In the genomic region with DNA sequence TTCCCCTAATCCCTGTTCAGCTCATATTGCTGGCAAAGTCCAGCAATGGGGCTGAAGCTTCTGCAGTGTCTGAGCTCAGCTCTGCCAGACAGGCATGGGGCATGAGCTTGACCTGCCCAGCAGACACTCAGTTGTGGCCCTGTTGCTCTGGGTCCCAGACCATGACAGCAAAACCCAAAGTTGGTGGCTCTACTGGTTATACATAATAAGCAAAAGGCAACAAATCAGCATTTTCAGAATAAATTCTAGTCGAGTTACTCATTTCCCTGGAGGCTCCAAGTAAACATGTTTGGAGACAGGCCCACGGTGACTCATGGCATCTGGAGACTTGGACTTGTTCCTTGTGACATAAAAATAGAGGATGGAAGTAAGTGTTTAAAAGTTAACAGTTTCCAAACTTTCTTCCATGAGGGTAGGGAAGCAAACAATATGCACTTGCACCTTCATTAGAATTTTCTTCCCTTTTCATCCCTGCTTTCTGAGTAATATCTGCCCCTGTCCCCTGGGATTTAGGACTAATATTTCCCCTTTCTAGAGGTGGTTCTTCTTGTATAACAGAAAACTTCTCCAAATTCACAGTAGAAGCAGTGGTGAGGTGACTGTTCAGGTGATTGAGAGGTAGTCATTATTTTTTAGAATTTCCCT, we compare ENCODE assay signal across 8 cellular contexts.
A peak's percentile ranks its signal among the peaks of the same experiment; 100 is the strongest.
DNase-seq lines count a peak whose midpoint lies in the region; ATAC-seq and TF ChIP-seq lines count a peak whose summit lies in the region.

No MANE protein-coding gene starts in this region.

- H3K4me3 Mint-ChIP-seq in endodermal cell: no peak overlapping the region
- no peak overlapping the region for H3K4me3 Mint-ChIP-seq in activated CD8-positive, alpha-beta T cell treated with anti-CD3 and anti-CD28 coated beads for 36 hours

- intact Hi-C loops in left lung (cut with DNase I) (no loop called here), thyroid gland (cut with DNase I) (no loop called here)
- intact Hi-C loops in activated CD8-positive, alpha-beta T cell treated with anti-CD3 and anti-CD28 coated beads for 36 hours (cut with micrococcal nuclease): no loop called here

- no peak overlapping the region for H3K4me3 ChIP-seq in left lung
- H3K4me3 ChIP-seq in thyroid gland (replicated peaks in 1 of 3): no peak overlapping the region
- H3K4me3 ChIP-seq in endodermal cell (ENCODE audit: low read length): no peak overlapping the region

- H3K27ac Mint-ChIP-seq in endodermal cell: no peak overlapping the region
- H3K27ac Mint-ChIP-seq in activated CD8-positive, alpha-beta T cell treated with anti-CD3 and anti-CD28 coated beads for 36 hours: no peak overlapping the region

- no peak for TF ChIP-seq CTCF in left lung (IDR thresholded peaks at IDR 0.05)
- TF ChIP-seq CTCF in thyroid gland (IDR thresholded peaks at IDR 0.05): no peak
- no peak for TF ChIP-seq CTCF in endodermal cell (conservative IDR thresholded peaks at IDR 0.05)
- no peak for TF ChIP-seq CTCF in activated CD8-positive, alpha-beta T cell treated with anti-CD3 and anti-CD28 coated beads for 36 hours (IDR thresholded peaks at IDR 0.05)

- DNase-seq in HT-29 (ENCODE audit: low spot score) (peak; percentile 56), caudate nucleus (lab: John Stamatoyannopoulos, UW) (peak in 7 of 61 donors; percentile 3 to 20 (median 9)), left lung (peak in 1 of 2 donors; percentile 70), thyroid gland (peak; percentile 65 to 80), endodermal cell (no peak)
- no peak for DNase-seq in activated CD4-positive, alpha-beta T cell treated with anti-CD3 and anti-CD28 coated beads, Interleukin-2, amount 50 U/mL, for 1 hour
- no peak for DNase-seq in activated CD4-positive, alpha-beta T cell treated with anti-CD3 and anti-CD28 coated beads, Interleukin-2, amount 50 U/mL, for 4 hours
- no peak for DNase-seq in activated CD8-positive, alpha-beta T cell treated with anti-CD3 and anti-CD28 coated beads for 36 hours

- H3K9me3 ChIP-seq in left lung (no peaks in the 10 kb centered on the region), thyroid gland (no peaks in the 10 kb centered on the region), endodermal cell (ENCODE audit: control insufficient read depth, low read length) (no peaks in the 10 kb centered on the region)

- H3K36me3 ChIP-seq in left lung (no peaks in the 10 kb centered on the region), thyroid gland (no peaks in the 10 kb centered on the region), endodermal cell (ENCODE audit: control insufficient read depth, insufficient read depth, low read length) (no peaks in the 10 kb centered on the region)

- H3K4me1 ChIP-seq in left lung (peaks cover 8 to 17% of the 10 kb centered on the region in 2 donors), thyroid gland (peaks cover 21 to 45% of the 10 kb centered on the region in 2 donors), endodermal cell (ENCODE audit: control insufficient read depth, insufficient read depth, low read length) (no peaks in the 10 kb centered on the region)

- peaks cover 8% of the 10 kb centered on the region for H3K36me3 Mint-ChIP-seq in endodermal cell (ENCODE audit: low read depth)
- no peaks in the 10 kb centered on the region for H3K36me3 Mint-ChIP-seq in activated CD8-positive, alpha-beta T cell treated with anti-CD3 and anti-CD28 coated beads for 36 hours (ENCODE audit: low read depth)

- POLR2A ChIA-PET in activated CD8-positive, alpha-beta T cell treated with anti-CD3 and anti-CD28 coated beads for 36 hours (lab: Charles Lee): no interaction called here

- TF ChIP-seq POLR2A in thyroid gland (IDR thresholded peaks at IDR 0.05): no peak

- H3K9ac ChIP-seq in endodermal cell (ENCODE audit: extremely low read depth, low read length, poor library complexity, severe bottlenecking): no peak overlapping the region

- H3K27me3 Mint-ChIP-seq in endodermal cell (ENCODE audit: insufficient read depth): no peaks in the 10 kb centered on the region
- H3K27me3 Mint-ChIP-seq in activated CD8-positive, alpha-beta T cell treated with anti-CD3 and anti-CD28 coated beads for 36 hours: peaks cover 6% of the 10 kb centered on the region

- H3K27ac ChIP-seq in caudate nucleus (ENCODE audit: low read depth, low read length) (peak overlapping the region; percentile 79), left lung (peak overlapping the region; percentile 31 to 83), thyroid gland (peak overlapping the region; percentile 29 to 73 (median 64)), endodermal cell (ENCODE audit: low read depth, low read length) (no peak overlapping the region)

- H3K27me3 ChIP-seq in left lung (no peaks in the 10 kb centered on the region), thyroid gland (no peaks in the 10 kb centered on the region), endodermal cell (ENCODE audit: control insufficient read depth, insufficient read depth, low read length, poor library complexity, severe bottlenecking) (no peaks in the 10 kb centered on the region)

- ATAC-seq in left lung: peak; percentile 79
- no peak for ATAC-seq in activated CD8-positive, alpha-beta T cell treated with anti-CD3 and anti-CD28 coated beads for 36 hours

- no peaks in the 10 kb centered on the region for H3K9me3 Mint-ChIP-seq in endodermal cell
- H3K9me3 Mint-ChIP-seq in activated CD8-positive, alpha-beta T cell treated with anti-CD3 and anti-CD28 coated beads for 36 hours: no peaks in the 10 kb centered on the region

- CTCF ChIA-PET in activated CD8-positive, alpha-beta T cell treated with anti-CD3 and anti-CD28 coated beads for 36 hours (lab: Charles Lee): no interaction called here

- WGBS in thyroid gland, 2 donors: 5 to 19% methylated on average over 2 of the region's 2 CpGs
- 80 to 94% methylated on average over 2 of the region's 2 CpGs for WGBS in endodermal cell (ENCODE audit: insufficient coverage in 1 of 2, insufficient read length in 1 of 2), 2 experiments

- H3K4me1 Mint-ChIP-seq in endodermal cell: no peaks in the 10 kb centered on the region
- H3K4me1 Mint-ChIP-seq in activated CD8-positive, alpha-beta T cell treated with anti-CD3 and anti-CD28 coated beads for 36 hours (ENCODE audit: low read depth): no peaks in the 10 kb centered on the region

Comparison
In these comparisons a context has a peak if more than half of its experiments do, and no peak if none do; other contexts are left out.
1. DNase-seq: peak in HT-29 (single experiment) and thyroid gland (2 of 2); none in endodermal cell (single experiment), activated CD4-positive, alpha-beta T cell treated with anti-CD3 and anti-CD28 coated beads, Interleukin-2, amount 50 U/mL, for 1 hour (single experiment), activated CD4-positive, alpha-beta T cell treated with anti-CD3 and anti-CD28 coated beads, Interleukin-2, amount 50 U/mL, for 4 hours (0 of 2) and activated CD8-positive, alpha-beta T cell treated with anti-CD3 and anti-CD28 coated beads for 36 hours (single experiment).